Comparison of ENCODE assay signal across 15 cellular contexts in genomic region chr4:83323136-83323535, GRCh38. TPM values are rescaled to one million over a fixed set of nuclear protein-coding genes. Genes with fewer than 3 reads are reported as not detected.
DNase-seq lines count a peak whose midpoint lies in the region; ATAC-seq lines count a peak whose summit lies in the region.
"Had no signal": no experiment of that assay in that cellular context is flagged by ENCODE, and none has a peak within 500 bp of the region (broad histone marks: within the 10 kb centered on the region; RNA-seq: fewer than 3 reads in every experiment).

No MANE protein-coding gene starts in this region.

- H3K36me3 Mint-ChIP-seq in natural killer cell treated with Interleukin-12 subunit alpha and Interleukin-12 subunit beta and Interleukin-15 and Interleukin-18, amount 100 ng/mL, for 72 hours = no peaks in the 10 kb centered on the region

- H3K27me3 Mint-ChIP-seq in natural killer cell treated with Interleukin-12 subunit alpha and Interleukin-12 subunit beta and Interleukin-15 and Interleukin-18, amount 100 ng/mL, for 72 hours = peaks cover 0 to 12% of the 10 kb centered on the region in 2 donors
- H3K27me3 Mint-ChIP-seq: CD4-positive, alpha-beta memory T cell had no signal

- no peak for DNase-seq in caudate nucleus (lab: John Stamatoyannopoulos, UW)
- DNase-seq in left colon = no peak
- peak; percentile 11 for DNase-seq in retina
- DNase-seq in natural killer cell treated with Interleukin-12 subunit alpha and Interleukin-12 subunit beta and Interleukin-15 and Interleukin-18, amount 100 ng/mL, for 72 hours (ENCODE audit: low spot score) = no peak
- no peak for DNase-seq in T1000 (lab: John Stamatoyannopoulos, UW)
- DNase-seq: BE2C; CD4-positive, alpha-beta memory T cell; DMS79 treated with DMSO at 0.1 percent for 48 hours; GF-D8; GOT3; H7; HFFc6 had no signal

- H3K4me1 Mint-ChIP-seq in natural killer cell treated with Interleukin-12 subunit alpha and Interleukin-12 subunit beta and Interleukin-15 and Interleukin-18, amount 100 ng/mL, for 72 hours (ENCODE audit: low read depth in 2 of 2) = peaks cover 8 to 9% of the 10 kb centered on the region in 2 donors

- H3K4me3 Mint-ChIP-seq in natural killer cell treated with Interleukin-12 subunit alpha and Interleukin-12 subunit beta and Interleukin-15 and Interleukin-18, amount 100 ng/mL, for 72 hours = no peak overlapping the region
- H3K4me3 Mint-ChIP-seq: CD4-positive, alpha-beta memory T cell; HFFc6 had no signal

- H3K27ac Mint-ChIP-seq in natural killer cell treated with Interleukin-12 subunit alpha and Interleukin-12 subunit beta and Interleukin-15 and Interleukin-18, amount 100 ng/mL, for 72 hours = peak overlapping the region in 1 of 2 donors; percentile 62
- H3K27ac Mint-ChIP-seq: HFFc6 had no signal

- H3K27ac ChIP-seq in caudate nucleus (ENCODE audit: low read depth, low read length) = peak overlapping the region; percentile 16
- H3K27ac ChIP-seq: C4-2B had no signal

- no peaks in the 10 kb centered on the region for H3K9me3 Mint-ChIP-seq in natural killer cell treated with Interleukin-12 subunit alpha and Interleukin-12 subunit beta and Interleukin-15 and Interleukin-18, amount 100 ng/mL, for 72 hours
- H3K9me3 Mint-ChIP-seq: CD4-positive, alpha-beta memory T cell; HFFc6 had no signal

- intact Hi-C loops in left colon (cut with DNase I, micrococcal nuclease) = no loop called here

- ATAC-seq in left colon = peak; percentile 51
- ATAC-seq in natural killer cell treated with Interleukin-12 subunit alpha and Interleukin-12 subunit beta and Interleukin-15 and Interleukin-18, amount 100 ng/mL, for 72 hours = no peak
- no peak for ATAC-seq in HG03095 (IDR thresholded peaks at IDR 0.05; ENCODE audit: unreplicated experiment)
- ATAC-seq: HCT116 had no signal

RNA-seq across cellular contexts. Expression of gene HPSE, which starts 11.5 kb away (rescaled TPM):
- 10 to 100 TPM; 13.3 to 23.8 TPM for total RNA-seq in left colon
- total RNA-seq in natural killer cell treated with Interleukin-12 subunit alpha and Interleukin-12 subunit beta and Interleukin-15 and Interleukin-18, amount 100 ng/mL, for 72 hours = 10 to 100 TPM; 12.4 to 13.9 TPM

RNA-seq across cellular contexts. Expression of gene COQ2, which starts 38.5 kb away (rescaled TPM):
- total RNA-seq in left colon = 10 to 100 TPM; 18.9 to 23.3 TPM
- total RNA-seq in natural killer cell treated with Interleukin-12 subunit alpha and Interleukin-12 subunit beta and Interleukin-15 and Interleukin-18, amount 100 ng/mL, for 72 hours = 10 to 100 TPM; 10.8 to 16.2 TPM
